Comparison of ENCODE assay signal across 17 cellular contexts in genomic region chr5:29238115-29238514, GRCh38.
DNase-seq lines count a peak whose midpoint lies in the region; TF ChIP-seq lines count a peak whose summit lies in the region.
"Had no signal": no experiment of that assay in that cellular context is flagged by ENCODE, and none has a peak within 500 bp of the region (broad histone marks: within the 10 kb centered on the region; RNA-seq: fewer than 3 reads in every experiment).

No MANE protein-coding gene starts in this region.

- H3K36me3 ChIP-seq in HUES48 (ENCODE audit: control insufficient read depth, insufficient read depth, low read length) (no peaks in the 10 kb centered on the region), SU-DHL-6 (ENCODE audit: low read length) (no peaks in the 10 kb centered on the region), iPS-18a (ENCODE audit: control insufficient read depth, low read depth, low read length) (no peaks in the 10 kb centered on the region), uterus (no peaks in the 10 kb centered on the region)

- H3K4me1 ChIP-seq in HUES48 (ENCODE audit: control insufficient read depth, insufficient read depth, low read length) (peaks cover 21% of the 10 kb centered on the region), iPS-18a (ENCODE audit: control insufficient read depth, low read depth, low read length) (peaks cover 19% of the 10 kb centered on the region), uterus (no peaks in the 10 kb centered on the region)
- H3K4me1 ChIP-seq: A549, Caco-2 had no signal

- no peak for TF ChIP-seq CTCF in SU-DHL-6 (IDR thresholded peaks at IDR 0.05; ENCODE audit: insufficient read depth, low read length, poor library complexity, severe bottlenecking)
- TF ChIP-seq CTCF in uterus (IDR thresholded peaks at IDR 0.05), result no peak

- H3K4me3 ChIP-seq in HUES48 (ENCODE audit: low read depth, low read length) (0 out of 2 replicates have a peak overlapping the region, but pooled peaks have one; percentile 16), SU-DHL-6 (ENCODE audit: insufficient read depth, low read length, poor library complexity, severe bottlenecking) (no peak overlapping the region), iPS-18a (ENCODE audit: low read length) (peak overlapping the region; percentile 35), uterus (no peak overlapping the region)
- H3K4me3 ChIP-seq: A549 had no signal

- H3F3A ChIP-seq in SU-DHL-6 (ENCODE audit: insufficient read depth), result no peaks in the 10 kb centered on the region

- no peaks in the 10 kb centered on the region for H3K27me3 ChIP-seq in HUES48 (ENCODE audit: control insufficient read depth, insufficient read depth, low read length)
- no peaks in the 10 kb centered on the region for H3K27me3 ChIP-seq in SU-DHL-6 (ENCODE audit: low read length)
- H3K27me3 ChIP-seq in iPS-18a (ENCODE audit: control insufficient read depth, insufficient read depth, low read length), result no peaks in the 10 kb centered on the region
- H3K27me3 ChIP-seq in uterus, result peaks cover 0 to 3% of the 10 kb centered on the region in 2 donors

- no peak for DNase-seq in uterus
- DNase-seq in stimulated activated naive CD4-positive, alpha-beta T cell (lab: John Stamatoyannopoulos, UW), result no peak
- DNase-seq in NCI-H2029 (lab: John Stamatoyannopoulos, UW), result no peak
- no peak for DNase-seq in NCI-H446 treated with DMSO at 0.1 percent for 48 hours (lab: John Stamatoyannopoulos, UW)
- DNase-seq: AML-193; Caco-2; CD4-positive, alpha-beta T cell; DMS153; DMS79; GDM1; GOT3; H7 had no signal

- H3K9ac ChIP-seq in HUES48 (ENCODE audit: low read depth, low read length) (no peak overlapping the region), SU-DHL-6 (ENCODE audit: low read length) (no peak overlapping the region), iPS-18a (ENCODE audit: low read length) (no peak overlapping the region)

- no peaks in the 10 kb centered on the region for H3K9me2 ChIP-seq in SU-DHL-6 (replicated peaks; ENCODE audit: insufficient read depth, low read length)

- peak overlapping the region; percentile 34 for H2AFZ ChIP-seq in SU-DHL-6 (ENCODE audit: low read depth, low read length, severe bottlenecking)

- no peak for TF ChIP-seq POLR2A in uterus (IDR thresholded peaks at IDR 0.05)

- no peaks in the 10 kb centered on the region for H3K79me2 ChIP-seq in SU-DHL-6 (ENCODE audit: insufficient read depth, low read length)

- intact Hi-C loops in uterus (cut with DNase I; ENCODE audit: low total_unique reads), result no loop called here

- H4K20me1 ChIP-seq in SU-DHL-6 (ENCODE audit: low read depth, low read length), result no peaks in the 10 kb centered on the region

- no peaks in the 10 kb centered on the region for H3K9me3 ChIP-seq in HUES48 (ENCODE audit: control insufficient read depth, insufficient read depth, low read length)
- no peaks in the 10 kb centered on the region for H3K9me3 ChIP-seq in SU-DHL-6 (ENCODE audit: insufficient read depth, low read length)
- no peaks in the 10 kb centered on the region for H3K9me3 ChIP-seq in iPS-18a (ENCODE audit: control insufficient read depth, low read depth, low read length)
- H3K9me3 ChIP-seq in uterus, result no peaks in the 10 kb centered on the region
- H3K9me3 ChIP-seq: A549, Caco-2 had no signal

- H3K27ac ChIP-seq in HUES48 (ENCODE audit: low read depth, low read length), result peak overlapping the region; percentile 76
- H3K27ac ChIP-seq in SU-DHL-6 (ENCODE audit: low read depth, low read length), result no peak overlapping the region
- H3K27ac ChIP-seq in iPS-18a (ENCODE audit: low read length), result peak overlapping the region; percentile 37
- no peak overlapping the region for H3K27ac ChIP-seq in uterus
- H3K27ac ChIP-seq: A549, C4-2B had no signal

- no peak overlapping the region for H3K4me2 ChIP-seq in SU-DHL-6 (ENCODE audit: low read depth, low read length, poor library complexity, severe bottlenecking)
- H3K4me2 ChIP-seq: A549 had no signal

Comparison
In these comparisons a context has a peak if more than half of its experiments do, and no peak if none do; other contexts are left out.
1. H3K27ac ChIP-seq: peak in HUES48 (single experiment) and iPS-18a (single experiment); none in SU-DHL-6 (single experiment) and uterus (0 of 2).
2. H3K4me3 ChIP-seq: peak in HUES48 (single experiment) and iPS-18a (single experiment); none in SU-DHL-6 (single experiment) and uterus (0 of 2).